Comparison of ENCODE assay signal across 8 cellular contexts in the genomic region with DNA sequence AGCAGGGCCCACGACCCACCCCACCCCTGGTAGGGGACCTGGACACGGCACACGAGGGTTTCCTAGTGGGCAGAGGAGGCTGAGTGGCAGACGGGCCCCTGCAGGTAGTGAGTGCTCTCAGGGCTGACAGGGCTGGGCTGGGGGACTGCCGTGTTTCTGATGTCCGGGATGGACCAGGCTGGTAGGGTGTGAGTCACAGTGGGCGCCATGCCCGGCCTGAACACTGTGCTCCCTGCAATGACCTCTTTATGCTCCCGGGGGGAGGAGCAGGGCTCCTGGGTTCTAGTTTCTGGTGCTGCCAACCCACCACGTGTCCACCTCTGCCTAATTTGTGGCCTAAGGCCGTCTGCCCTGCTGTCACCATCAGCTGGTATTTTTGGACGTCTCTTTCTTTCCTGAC. TPM values are rescaled to one million over a fixed set of nuclear protein-coding genes. Genes with fewer than 3 reads are reported as not detected.
DNase-seq lines count a peak whose midpoint lies in the region; ATAC-seq and TF ChIP-seq lines count a peak whose summit lies in the region.

No MANE protein-coding gene starts in this region.

- peak; percentile 11 for ATAC-seq in foreskin keratinocyte
- ATAC-seq in HG02571 (IDR thresholded peaks at IDR 0.05; ENCODE audit: unreplicated experiment): no peak
- ATAC-seq in HG03469 (IDR thresholded peaks at IDR 0.05; ENCODE audit: unreplicated experiment): no peak
- no peak for ATAC-seq in GM21529 (IDR thresholded peaks at IDR 0.05; ENCODE audit: unreplicated experiment)

- no peak overlapping the region for H3K27ac ChIP-seq in foreskin keratinocyte

- no peaks in the 10 kb centered on the region for H3K27me3 ChIP-seq in foreskin keratinocyte

- peaks cover 37% of the 10 kb centered on the region for H3K4me1 ChIP-seq in foreskin keratinocyte

- no peak for TF ChIP-seq CTCF in foreskin keratinocyte (conservative IDR thresholded peaks at IDR 0.05)

- DNase-seq in Daoy (ENCODE audit: low read depth) (peak; percentile 79), SW480 (ENCODE audit: low spot score) (peak; percentile 59), foreskin keratinocyte (peak in 1 of 2 donors; percentile 41), occipital lobe (lab: John Stamatoyannopoulos, UW) (peak; percentile 87), iPS-NIHi11 (ENCODE audit: low spot score) (no peak)

RNA-seq across cellular contexts. Expression of a gene that starts 26.3 kb away (rescaled TPM):
- 4.1 and 7.1 TPM in 2 replicates for total RNA-seq in Daoy (2014; rRNA removed; shearing (Covaris generic))
- total RNA-seq in foreskin keratinocyte (46.2 and 49.4 TPM in 2 replicates), occipital lobe (42.9 TPM)
- 21.7 and 25.9 TPM in 2 replicates for polyA plus RNA-seq in foreskin keratinocyte
